1 cellular context compared by ENCODE assay signal in genomic region chr17:42798383-42799380, GRCh38.
TF ChIP-seq lines count a peak whose summit lies in the region.

A gene with protein sequence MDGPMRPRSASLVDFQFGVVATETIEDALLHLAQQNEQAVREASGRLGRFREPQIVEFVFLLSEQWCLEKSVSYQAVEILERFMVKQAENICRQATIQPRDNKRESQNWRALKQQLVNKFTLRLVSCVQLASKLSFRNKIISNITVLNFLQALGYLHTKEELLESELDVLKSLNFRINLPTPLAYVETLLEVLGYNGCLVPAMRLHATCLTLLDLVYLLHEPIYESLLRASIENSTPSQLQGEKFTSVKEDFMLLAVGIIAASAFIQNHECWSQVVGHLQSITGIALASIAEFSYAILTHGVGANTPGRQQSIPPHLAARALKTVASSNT (plus strand): TSS chr17:42798861. CDS start chr17:42799068, 207 bp downstream.
A gene with protein sequence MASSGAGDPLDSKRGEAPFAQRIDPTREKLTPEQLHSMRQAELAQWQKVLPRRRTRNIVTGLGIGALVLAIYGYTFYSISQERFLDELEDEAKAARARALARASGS (minus strand): TSS chr17:42798704. CDS start chr17:42798681, 23 bp downstream.

TF ChIP-seq in HEK293, 187 proteins besides CTCF, POLR2A, EP300 and RAD21 (continued from another document):
- TF ChIP-seq, protein P1, sequence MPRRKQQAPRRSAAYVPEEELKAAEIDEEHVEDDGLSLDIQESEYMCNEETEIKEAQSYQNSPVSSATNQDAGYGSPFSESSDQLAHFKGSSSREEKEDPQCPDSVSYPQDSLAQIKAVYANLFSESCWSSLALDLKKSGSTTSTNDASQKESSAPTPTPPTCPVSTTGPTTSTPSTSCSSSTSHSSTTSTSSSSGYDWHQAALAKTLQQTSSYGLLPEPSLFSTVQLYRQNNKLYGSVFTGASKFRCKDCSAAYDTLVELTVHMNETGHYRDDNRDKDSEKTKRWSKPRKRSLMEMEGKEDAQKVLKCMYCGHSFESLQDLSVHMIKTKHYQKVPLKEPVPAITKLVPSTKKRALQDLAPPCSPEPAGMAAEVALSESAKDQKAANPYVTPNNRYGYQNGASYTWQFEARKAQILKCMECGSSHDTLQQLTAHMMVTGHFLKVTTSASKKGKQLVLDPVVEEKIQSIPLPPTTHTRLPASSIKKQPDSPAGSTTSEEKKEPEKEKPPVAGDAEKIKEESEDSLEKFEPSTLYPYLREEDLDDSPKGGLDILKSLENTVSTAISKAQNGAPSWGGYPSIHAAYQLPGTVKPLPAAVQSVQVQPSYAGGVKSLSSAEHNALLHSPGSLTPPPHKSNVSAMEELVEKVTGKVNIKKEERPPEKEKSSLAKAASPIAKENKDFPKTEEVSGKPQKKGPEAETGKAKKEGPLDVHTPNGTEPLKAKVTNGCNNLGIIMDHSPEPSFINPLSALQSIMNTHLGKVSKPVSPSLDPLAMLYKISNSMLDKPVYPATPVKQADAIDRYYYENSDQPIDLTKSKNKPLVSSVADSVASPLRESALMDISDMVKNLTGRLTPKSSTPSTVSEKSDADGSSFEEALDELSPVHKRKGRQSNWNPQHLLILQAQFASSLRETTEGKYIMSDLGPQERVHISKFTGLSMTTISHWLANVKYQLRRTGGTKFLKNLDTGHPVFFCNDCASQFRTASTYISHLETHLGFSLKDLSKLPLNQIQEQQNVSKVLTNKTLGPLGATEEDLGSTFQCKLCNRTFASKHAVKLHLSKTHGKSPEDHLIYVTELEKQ (tag by site-specific recombination; IDR thresholded peaks at IDR 0.05; ENCODE audit: borderline replicate concordance), result no peak
- TF ChIP-seq TRIM28 (IDR thresholded peaks at IDR 0.05; ENCODE audit: borderline replicate concordance, low read length) (peak; percentile 85; the same call in 1 of the 2 replicates), ZBTB7A (tag by site-specific recombination; IDR thresholded peaks at IDR 0.05; ENCODE audit: low read depth) (no peak), ZXDB (tag by site-specific recombination; IDR thresholded peaks at IDR 0.05) (peak; percentile 87), ZNF664 (tag by site-specific recombination; IDR thresholded peaks at IDR 0.05) (no peak), ZEB2 (tag by site-specific recombination; IDR thresholded peaks at IDR 0.05) (peak; percentile 74; the same call in 1 of the 2 replicates)
